38 cellular contexts compared by ENCODE assay signal in genomic region chr15:31419820-31420219, GRCh38.
"Had no signal": no experiment of that assay in that cellular context is flagged by ENCODE, and none has a peak within 500 bp of the region (broad histone marks: within the 10 kb centered on the region; RNA-seq: fewer than 3 reads in every experiment).

No MANE protein-coding gene starts in this region.

- DNase-seq: activated effector memory CD4-positive, alpha-beta T cell treated with anti-CD3 and anti-CD28 coated beads, Interleukin-2, amount 50 U/mL, for 16 hours; activated effector memory CD4-positive, alpha-beta T cell treated with Interleukin-2 at 50 U/mL for 16 hours; activated gamma-delta T cell; activated gamma-delta T cell treated with Interleukin-2 at 50 U/mL for 16 hours; activated naive CD4-positive, alpha-beta T cell; activated naive CD4-positive, alpha-beta T cell treated with anti-CD3 and anti-CD28 coated beads for 36 hours; activated naive CD4-positive, alpha-beta T cell treated with anti-CD3 and anti-CD28 coated beads, Interleukin-2, amount 10 ng/mL, durations not matched to agents 7 days and 5 days; activated naive CD4-positive, alpha-beta T cell treated with anti-CD3 and anti-CD28 coated beads, Interleukin-2, amount 50 U/mL, for 16 hours; activated naive CD4-positive, alpha-beta T cell treated with Interleukin-2 at 50 U/mL for 16 hours; activated naive CD8-positive, alpha-beta T cell treated with anti-CD3 and anti-CD28 coated beads for 36 hours; activated naive CD8-positive, alpha-beta T cell treated with anti-CD3 and anti-CD28 coated beads, Interleukin-2, amount 10 ng/mL, durations not matched to agents 7 days and 5 days; activated naive CD8-positive, alpha-beta T cell treated with anti-CD3 and anti-CD28 coated beads, Interleukin-2, amount 50 U/mL, for 24 hours; activated T-cell treated with anti-CD3 and anti-CD28 coated beads, Interleukin-2, amount 50 U/mL, for 1 hour; activated T-cell treated with anti-CD3 and anti-CD28 coated beads, Interleukin-2, amount 50 U/mL, for 24 hours; activated T-cell treated with anti-CD3 and anti-CD28 coated beads, Interleukin-2, amount 50 U/mL, for 4 hours; activated T-cell treated with anti-CD3 and anti-CD28 coated beads, Interleukin-2, amount 50 U/mL, for 48 hours; activated T-cell treated with anti-CD3 and anti-CD28 coated beads, Interleukin-2, amount 50 U/mL, for 72 hours; adrenal gland; amniotic stem cell; amygdala; anterior cingulate cortex; aorta; body of pancreas; brain microvascular endothelial cell; caudate nucleus; central memory CD4-positive, alpha-beta T cell; cerebellar nuclear complex had no signal

- H3K36me3 ChIP-seq: adrenal gland, ascending aorta, brain microvascular endothelial cell, breast epithelium, cardiac muscle cell had no signal

- H3K4me3 Mint-ChIP-seq: activated naive CD4-positive, alpha-beta T cell treated with anti-CD3 and anti-CD28 coated beads for 36 hours; activated naive CD4-positive, alpha-beta T cell treated with anti-CD3 and anti-CD28 coated beads, Interleukin-2, amount 10 ng/mL, durations not matched to agents 7 days and 5 days; activated naive CD4-positive, alpha-beta T cell treated with anti-CD3 and anti-CD28 coated beads, Interleukin-2, amount 50 U/mL, for 24 hours; activated naive CD8-positive, alpha-beta T cell; activated naive CD8-positive, alpha-beta T cell treated with anti-CD3 and anti-CD28 coated beads for 36 hours; activated naive CD8-positive, alpha-beta T cell treated with anti-CD3 and anti-CD28 coated beads, Interleukin-2, amount 10 ng/mL, durations not matched to agents 7 days and 5 days; activated naive CD8-positive, alpha-beta T cell treated with anti-CD3 and anti-CD28 coated beads, Interleukin-2, amount 50 U/mL, for 24 hours; activated T-cell treated with anti-CD3 and anti-CD28 coated beads, Interleukin-2, amount 50 U/mL, for 24 hours; activated T-cell treated with anti-CD3 and anti-CD28 coated beads, Interleukin-2, amount 50 U/mL, for 4 hours; activated T-cell treated with anti-CD3 and anti-CD28 coated beads, Interleukin-2, amount 50 U/mL, for 72 hours; activated T-helper 1 cell treated with anti-CD3 and anti-CD28 coated beads, Interleukin-12 subunit alpha, Interleukin-12 subunit beta, Interleukin-2, Interleukin-4 antibody, amounts not matched to agents 30 ng/mL and 10 ng/mL and 1 ng/mL, durations not matched to agents 14 hours and 24 hours and 36 hours; activated T-helper 17 cell treated with anti-CD3 and anti-CD28 coated beads, Interleukin-2, amount 50 U/mL, for 72 hours; brain; central memory CD8-positive, alpha-beta T cell had no signal

- H3K4me3 ChIP-seq: adrenal gland, ascending aorta, body of pancreas, breast epithelium, cardiac muscle cell had no signal

- H3K27me3 ChIP-seq: adrenal gland, ascending aorta, body of pancreas, brain microvascular endothelial cell, breast epithelium, cardiac muscle cell had no signal

- H3K4me1 ChIP-seq: adrenal gland, ascending aorta, body of pancreas, breast epithelium had no signal

- H3K36me3 Mint-ChIP-seq: brain had no signal

- H3K27me3 Mint-ChIP-seq: activated naive CD4-positive, alpha-beta T cell treated with anti-CD3 and anti-CD28 coated beads, Interleukin-2, amount 50 U/mL, for 24 hours; activated naive CD8-positive, alpha-beta T cell; activated naive CD8-positive, alpha-beta T cell treated with anti-CD3 and anti-CD28 coated beads for 36 hours; activated naive CD8-positive, alpha-beta T cell treated with anti-CD3 and anti-CD28 coated beads, Interleukin-2, amount 10 ng/mL, durations not matched to agents 7 days and 5 days; activated naive CD8-positive, alpha-beta T cell treated with anti-CD3 and anti-CD28 coated beads, Interleukin-2, amount 50 U/mL, for 24 hours; activated T-cell treated with anti-CD3 and anti-CD28 coated beads, Interleukin-2, amount 50 U/mL, for 24 hours; activated T-helper 17 cell treated with anti-CD3 and anti-CD28 coated beads, Interleukin-2, amount 50 U/mL, for 72 hours; central memory CD8-positive, alpha-beta T cell had no signal

- H3K4me1 Mint-ChIP-seq: activated naive CD4-positive, alpha-beta T cell treated with anti-CD3 and anti-CD28 coated beads, Interleukin-2, amount 10 ng/mL, durations not matched to agents 7 days and 5 days; activated naive CD4-positive, alpha-beta T cell treated with anti-CD3 and anti-CD28 coated beads, Interleukin-2, amount 50 U/mL, for 24 hours; activated naive CD8-positive, alpha-beta T cell treated with anti-CD3 and anti-CD28 coated beads for 36 hours; activated naive CD8-positive, alpha-beta T cell treated with anti-CD3 and anti-CD28 coated beads, Interleukin-2, amount 10 ng/mL, durations not matched to agents 7 days and 5 days; activated naive CD8-positive, alpha-beta T cell treated with anti-CD3 and anti-CD28 coated beads, Interleukin-2, amount 50 U/mL, for 24 hours; activated T-helper 17 cell treated with anti-CD3 and anti-CD28 coated beads, Interleukin-2, amount 50 U/mL, for 72 hours; brain; central memory CD8-positive, alpha-beta T cell had no signal

- H3K27ac ChIP-seq: adrenal gland, ascending aorta, body of pancreas, brain microvascular endothelial cell, breast epithelium, cardiac muscle cell had no signal

- H3K27ac Mint-ChIP-seq: activated naive CD4-positive, alpha-beta T cell treated with anti-CD3 and anti-CD28 coated beads for 36 hours; activated naive CD4-positive, alpha-beta T cell treated with anti-CD3 and anti-CD28 coated beads, Interleukin-2, amount 10 ng/mL, durations not matched to agents 7 days and 5 days; activated naive CD4-positive, alpha-beta T cell treated with anti-CD3 and anti-CD28 coated beads, Interleukin-2, amount 50 U/mL, for 72 hours; activated naive CD8-positive, alpha-beta T cell; activated naive CD8-positive, alpha-beta T cell treated with anti-CD3 and anti-CD28 coated beads for 36 hours; activated naive CD8-positive, alpha-beta T cell treated with anti-CD3 and anti-CD28 coated beads, Interleukin-2, amount 10 ng/mL, durations not matched to agents 7 days and 5 days; activated naive CD8-positive, alpha-beta T cell treated with anti-CD3 and anti-CD28 coated beads, Interleukin-2, amount 50 U/mL, for 24 hours; activated T-cell treated with anti-CD3 and anti-CD28 coated beads, Interleukin-2, amount 50 U/mL, for 24 hours; activated T-cell treated with anti-CD3 and anti-CD28 coated beads, Interleukin-2, amount 50 U/mL, for 72 hours; activated T-helper 1 cell treated with anti-CD3 and anti-CD28 coated beads, Interleukin-12 subunit alpha, Interleukin-12 subunit beta, Interleukin-2, Interleukin-4 antibody, amounts not matched to agents 30 ng/mL and 10 ng/mL and 1 ng/mL, durations not matched to agents 14 hours and 24 hours and 36 hours; activated T-helper 17 cell treated with anti-CD3 and anti-CD28 coated beads, Interleukin-2, amount 50 U/mL, for 72 hours; activated T-helper 2 cell treated with anti-CD3 and anti-CD28 coated beads, Interferon-gamma antibody, Interleukin-2, Interleukin-4, amounts not matched to agents 10 μg/mL and 5 μg/mL and 100 μg/mL, durations not matched to agents 14 hours and 24 hours and 36 hours; brain had no signal
